ENCODE assay signal across 2 cellular contexts in genomic region chr11:12701815-12702214, GRCh38.
TF ChIP-seq lines count a peak whose summit lies in the region.

No MANE protein-coding gene starts in this region.

TF ChIP-seq in GM23338, 12 proteins besides CTCF, POLR2A, EP300 and RAD21:
- TF ChIP-seq, protein P1, sequence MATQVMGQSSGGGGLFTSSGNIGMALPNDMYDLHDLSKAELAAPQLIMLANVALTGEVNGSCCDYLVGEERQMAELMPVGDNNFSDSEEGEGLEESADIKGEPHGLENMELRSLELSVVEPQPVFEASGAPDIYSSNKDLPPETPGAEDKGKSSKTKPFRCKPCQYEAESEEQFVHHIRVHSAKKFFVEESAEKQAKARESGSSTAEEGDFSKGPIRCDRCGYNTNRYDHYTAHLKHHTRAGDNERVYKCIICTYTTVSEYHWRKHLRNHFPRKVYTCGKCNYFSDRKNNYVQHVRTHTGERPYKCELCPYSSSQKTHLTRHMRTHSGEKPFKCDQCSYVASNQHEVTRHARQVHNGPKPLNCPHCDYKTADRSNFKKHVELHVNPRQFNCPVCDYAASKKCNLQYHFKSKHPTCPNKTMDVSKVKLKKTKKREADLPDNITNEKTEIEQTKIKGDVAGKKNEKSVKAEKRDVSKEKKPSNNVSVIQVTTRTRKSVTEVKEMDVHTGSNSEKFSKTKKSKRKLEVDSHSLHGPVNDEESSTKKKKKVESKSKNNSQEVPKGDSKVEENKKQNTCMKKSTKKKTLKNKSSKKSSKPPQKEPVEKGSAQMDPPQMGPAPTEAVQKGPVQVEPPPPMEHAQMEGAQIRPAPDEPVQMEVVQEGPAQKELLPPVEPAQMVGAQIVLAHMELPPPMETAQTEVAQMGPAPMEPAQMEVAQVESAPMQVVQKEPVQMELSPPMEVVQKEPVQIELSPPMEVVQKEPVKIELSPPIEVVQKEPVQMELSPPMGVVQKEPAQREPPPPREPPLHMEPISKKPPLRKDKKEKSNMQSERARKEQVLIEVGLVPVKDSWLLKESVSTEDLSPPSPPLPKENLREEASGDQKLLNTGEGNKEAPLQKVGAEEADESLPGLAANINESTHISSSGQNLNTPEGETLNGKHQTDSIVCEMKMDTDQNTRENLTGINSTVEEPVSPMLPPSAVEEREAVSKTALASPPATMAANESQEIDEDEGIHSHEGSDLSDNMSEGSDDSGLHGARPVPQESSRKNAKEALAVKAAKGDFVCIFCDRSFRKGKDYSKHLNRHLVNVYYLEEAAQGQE (IDR thresholded peaks at IDR 0.05; ENCODE audit: unreplicated experiment) = no peak
- TF ChIP-seq EZH2 (IDR thresholded peaks at IDR 0.05; ENCODE audit: low read depth, unreplicated experiment) = no peak
- TF ChIP-seq ZNF114 (CRISPR knock-in tag; IDR thresholded peaks at IDR 0.05) = no peak
- no peak for TF ChIP-seq ETS1 (IDR thresholded peaks at IDR 0.05)
- no peak for TF ChIP-seq NANOG (IDR thresholded peaks at IDR 0.05; ENCODE audit: borderline replicate concordance)

TF ChIP-seq in SK-N-SH, 30 proteins besides CTCF, POLR2A, EP300 and RAD21:
- TF ChIP-seq FOXJ3 (CRISPR knock-in tag; IDR thresholded peaks at IDR 0.05) (no peak), POLR2AphosphoS5 (IDR thresholded peaks at IDR 0.05; ENCODE audit: low read depth, low read length) (no peak; the same call in 1 of the 2 replicates), YY1 (IDR thresholded peaks at IDR 0.05; ENCODE audit: low read depth) (no peak), CHD2 (IDR thresholded peaks at IDR 0.05; ENCODE audit: low read length, partially characterized antibody) (peak; percentile 27), RFX5 (IDR thresholded peaks at IDR 0.05; ENCODE audit: low read length) (no peak), GATA2 (CRISPR knock-in tag; IDR thresholded peaks at IDR 0.05) (0 out of 2 replicates have a peak, but pooled peaks have one; percentile 6), MXI1 (IDR thresholded peaks at IDR 0.05; ENCODE audit: low read depth, low read length) (no peak), FOSL2 (IDR thresholded peaks at IDR 0.05; ENCODE audit: borderline replicate concordance, low read depth) (no peak), RCOR1 (IDR thresholded peaks at IDR 0.05; ENCODE audit: low read length) (peak; percentile 28; the same call in 1 of the 2 replicates), SIN3A (IDR thresholded peaks at IDR 0.05; ENCODE audit: borderline replicate concordance, low read depth, low read length) (no peak), SMC3 (IDR thresholded peaks at IDR 0.05; ENCODE audit: low read depth, low read length) (no peak)
- TF ChIP-seq, protein P2, sequence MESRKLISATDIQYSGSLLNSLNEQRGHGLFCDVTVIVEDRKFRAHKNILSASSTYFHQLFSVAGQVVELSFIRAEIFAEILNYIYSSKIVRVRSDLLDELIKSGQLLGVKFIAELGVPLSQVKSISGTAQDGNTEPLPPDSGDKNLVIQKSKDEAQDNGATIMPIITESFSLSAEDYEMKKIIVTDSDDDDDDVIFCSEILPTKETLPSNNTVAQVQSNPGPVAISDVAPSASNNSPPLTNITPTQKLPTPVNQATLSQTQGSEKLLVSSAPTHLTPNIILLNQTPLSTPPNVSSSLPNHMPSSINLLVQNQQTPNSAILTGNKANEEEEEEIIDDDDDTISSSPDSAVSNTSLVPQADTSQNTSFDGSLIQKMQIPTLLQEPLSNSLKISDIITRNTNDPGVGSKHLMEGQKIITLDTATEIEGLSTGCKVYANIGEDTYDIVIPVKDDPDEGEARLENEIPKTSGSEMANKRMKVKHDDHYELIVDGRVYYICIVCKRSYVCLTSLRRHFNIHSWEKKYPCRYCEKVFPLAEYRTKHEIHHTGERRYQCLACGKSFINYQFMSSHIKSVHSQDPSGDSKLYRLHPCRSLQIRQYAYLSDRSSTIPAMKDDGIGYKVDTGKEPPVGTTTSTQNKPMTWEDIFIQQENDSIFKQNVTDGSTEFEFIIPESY (IDR thresholded peaks at IDR 0.05; ENCODE audit: borderline replicate concordance, low read depth) = no peak
